In genomic region chr11:122646549-122647340, GRCh38 we compare ENCODE assay signal across 14 cellular contexts. TPM values are rescaled to one million over a fixed set of nuclear protein-coding genes. Genes with fewer than 3 reads are reported as not detected.
A peak's percentile ranks its signal among the peaks of the same experiment; 100 is the strongest.
DNase-seq lines count a peak whose midpoint lies in the region; ATAC-seq and TF ChIP-seq lines count a peak whose summit lies in the region.
"Had no signal": no experiment of that assay in that cellular context is flagged by ENCODE, and none has a peak within 500 bp of the region (broad histone marks: within the 10 kb centered on the region; RNA-seq: fewer than 3 reads in every experiment).

No MANE protein-coding gene starts in this region.

- H3K9me3 Mint-ChIP-seq in effector memory CD8-positive, alpha-beta T cell: no peaks in the 10 kb centered on the region
- H3K9me3 Mint-ChIP-seq: stimulated activated naive CD8-positive, alpha-beta T cell treated with anti-CD3 and anti-CD28 coated beads, Interleukin-15, Interleukin-2, amounts not matched to agents 100 ng/mL and 50 ng/mL, for 24 hours had no signal

- H3K4me1 ChIP-seq in lower lobe of right lung: no peaks in the 10 kb centered on the region

- intact Hi-C loops in lower lobe of right lung (cut with DNase I): no loop called here

- DNase-seq in ELR (ENCODE audit: low read depth) (peak; percentile 78), NCI-H345 treated with DMSO at 0.1 percent for 48 hours (lab: John Stamatoyannopoulos, UW; ENCODE audit: unreplicated experiment) (peak; percentile 47), epithelial cell of esophagus (ENCODE audit: low read depth) (peak; percentile 73), renal cortical epithelial cell (ENCODE audit: low read depth) (peak; percentile 70), DMS 273 (lab: John Stamatoyannopoulos, UW; ENCODE audit: unreplicated experiment) (no peak), lower lobe of right lung (no peak)
- DNase-seq in effector memory CD8-positive, alpha-beta T cell: no peak
- DNase-seq: activated CD4-positive, alpha-beta T cell treated with anti-CD3 and anti-CD28 coated beads for 36 hours; COR-L47; stimulated activated CD4-positive, alpha-beta T cell treated with anti-CD3 and anti-CD28 coated beads, Interleukin-4, amount 100 ng/mL, for 4 hours; T-helper 1 cell had no signal

- no peak overlapping the region for H3K27ac Mint-ChIP-seq in effector memory CD8-positive, alpha-beta T cell
- H3K27ac Mint-ChIP-seq: activated CD4-positive, alpha-beta T cell treated with anti-CD3 and anti-CD28 coated beads for 36 hours; stimulated activated naive CD8-positive, alpha-beta T cell treated with anti-CD3 and anti-CD28 coated beads, Interleukin-15, Interleukin-2, amounts not matched to agents 100 ng/mL and 50 ng/mL, for 24 hours had no signal

- peaks cover 2 to 3% of the 10 kb centered on the region in 2 donors for H3K4me1 Mint-ChIP-seq in effector memory CD8-positive, alpha-beta T cell (ENCODE audit: low read depth in 2 of 2)

- ATAC-seq in lower lobe of right lung (no peak), GM21528 (IDR thresholded peaks at IDR 0.05; ENCODE audit: low FRiP score, unreplicated experiment) (no peak)
- ATAC-seq in effector memory CD8-positive, alpha-beta T cell (replicated peaks): no peak
- ATAC-seq: activated CD4-positive, alpha-beta T cell treated with anti-CD3 and anti-CD28 coated beads for 36 hours had no signal

- no peak overlapping the region for H3K27ac ChIP-seq in lower lobe of right lung
- H3K27ac ChIP-seq: KMS-11 had no signal

- no peak overlapping the region for H3K4me3 Mint-ChIP-seq in effector memory CD8-positive, alpha-beta T cell
- H3K4me3 Mint-ChIP-seq: activated CD4-positive, alpha-beta T cell treated with anti-CD3 and anti-CD28 coated beads for 36 hours; stimulated activated naive CD8-positive, alpha-beta T cell treated with anti-CD3 and anti-CD28 coated beads, Interleukin-15, Interleukin-2, amounts not matched to agents 100 ng/mL and 50 ng/mL, for 24 hours had no signal

- H3K9me3 ChIP-seq in lower lobe of right lung: no peaks in the 10 kb centered on the region

- H3K36me3 ChIP-seq in lower lobe of right lung: no peaks in the 10 kb centered on the region

- H3K27me3 Mint-ChIP-seq in effector memory CD8-positive, alpha-beta T cell: peaks cover 6 to 15% of the 10 kb centered on the region in 2 donors
- H3K27me3 Mint-ChIP-seq: activated CD4-positive, alpha-beta T cell treated with anti-CD3 and anti-CD28 coated beads for 36 hours; stimulated activated naive CD8-positive, alpha-beta T cell treated with anti-CD3 and anti-CD28 coated beads, Interleukin-15, Interleukin-2, amounts not matched to agents 100 ng/mL and 50 ng/mL, for 24 hours had no signal

- no peaks in the 10 kb centered on the region for H3K36me3 Mint-ChIP-seq in effector memory CD8-positive, alpha-beta T cell (ENCODE audit: insufficient read depth)

- TF ChIP-seq CTCF in epithelial cell of esophagus (IDR thresholded peaks at IDR 0.05; ENCODE audit: insufficient read depth, low read depth, low read length, missing control alignments) (no peak), lower lobe of right lung (IDR thresholded peaks at IDR 0.05) (no peak)

- H3K4me3 ChIP-seq in epithelial cell of esophagus (ENCODE audit: low read length) (no peak overlapping the region), lower lobe of right lung (no peak overlapping the region)

- H3K27me3 ChIP-seq in lower lobe of right lung (ENCODE audit: low read depth): no peaks in the 10 kb centered on the region

RNA-seq across cellular contexts. Expression of gene UBASH3B, which starts 8.8 kb away (rescaled TPM):
- 12.5 and 50.5 TPM in 2 replicates for total RNA-seq in renal cortical epithelial cell
- total RNA-seq in lower lobe of right lung: 64.7 TPM

Comparison
In these comparisons a context has a peak if more than half of its experiments do, and no peak if none do; other contexts are left out.
1. DNase-seq: peak in ELR (single experiment), NCI-H345 treated with DMSO at 0.1 percent for 48 hours (single experiment), epithelial cell of esophagus (single experiment) and renal cortical epithelial cell (single experiment); none in DMS 273 (single experiment), lower lobe of right lung (single experiment) and effector memory CD8-positive, alpha-beta T cell (0 of 3).